In the genomic region with DNA sequence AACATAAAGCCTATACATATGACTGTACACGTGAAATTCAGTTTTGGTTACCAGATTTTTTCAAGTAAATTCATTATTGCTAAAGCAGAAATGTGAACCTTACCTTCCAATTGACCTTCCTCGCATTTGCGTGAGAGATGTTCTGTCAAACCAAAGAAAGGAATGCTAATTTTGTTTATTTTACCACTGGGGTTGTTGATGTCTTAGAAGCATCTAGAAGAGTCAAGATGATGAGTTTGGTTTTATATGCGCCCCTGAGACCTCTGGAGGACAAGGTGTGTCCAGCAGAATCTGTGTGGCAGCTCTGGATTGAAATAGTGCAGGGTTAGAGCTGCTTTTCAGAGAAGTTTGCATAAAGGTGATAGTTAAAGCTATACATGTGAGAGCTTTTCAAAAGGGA, we compare ENCODE assay signal across 1 cellular context.
TF ChIP-seq lines count a peak whose summit lies in the region.

No MANE protein-coding gene starts in this region.

TF ChIP-seq in IMR-90, 13 proteins besides CTCF, POLR2A, EP300 and RAD21 (continued from another document):
- TF ChIP-seq, protein P1, sequence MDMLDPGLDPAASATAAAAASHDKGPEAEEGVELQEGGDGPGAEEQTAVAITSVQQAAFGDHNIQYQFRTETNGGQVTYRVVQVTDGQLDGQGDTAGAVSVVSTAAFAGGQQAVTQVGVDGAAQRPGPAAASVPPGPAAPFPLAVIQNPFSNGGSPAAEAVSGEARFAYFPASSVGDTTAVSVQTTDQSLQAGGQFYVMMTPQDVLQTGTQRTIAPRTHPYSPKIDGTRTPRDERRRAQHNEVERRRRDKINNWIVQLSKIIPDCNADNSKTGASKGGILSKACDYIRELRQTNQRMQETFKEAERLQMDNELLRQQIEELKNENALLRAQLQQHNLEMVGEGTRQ (IDR thresholded peaks at IDR 0.05; ENCODE audit: low read depth, low read length): no peak
- TF ChIP-seq FOS (IDR thresholded peaks at IDR 0.05; ENCODE audit: low read depth, low read length): no peak
- no peak for TF ChIP-seq CHD1 (IDR thresholded peaks at IDR 0.05; ENCODE audit: low read depth, low read length)
- no peak for TF ChIP-seq MXI1 (IDR thresholded peaks at IDR 0.05; ENCODE audit: borderline replicate concordance, low read depth, low read length)
- no peak for TF ChIP-seq RFX5 (IDR thresholded peaks at IDR 0.05; ENCODE audit: low read depth, low read length)
- TF ChIP-seq SMC3 (IDR thresholded peaks at IDR 0.05; ENCODE audit: low read depth, low read length): no peak
